ENCODE assay signal across 6 cellular contexts in the genomic region with DNA sequence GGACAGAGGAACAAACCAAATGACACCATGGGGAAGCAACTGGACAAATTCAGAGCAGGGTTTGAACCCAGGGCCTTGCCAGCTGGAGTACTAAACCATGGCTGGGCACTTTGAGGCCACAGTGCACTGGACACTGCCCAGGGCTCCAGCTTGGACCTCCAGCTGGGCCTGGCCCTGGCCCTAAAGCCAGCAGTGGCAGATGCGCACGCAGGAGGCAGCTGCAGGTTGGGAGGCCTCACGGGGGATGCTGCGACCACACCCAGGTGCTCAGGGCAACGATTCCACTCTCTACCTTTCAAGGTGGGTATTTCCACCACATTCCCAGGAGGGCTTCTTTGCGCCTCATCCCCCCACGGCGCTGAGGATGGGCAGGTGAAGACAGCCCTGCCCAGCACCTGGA.
"Had no signal": no experiment of that assay in that cellular context is flagged by ENCODE, and none has a peak within 500 bp of the region (broad histone marks: within the 10 kb centered on the region; RNA-seq: fewer than 3 reads in every experiment).

No MANE protein-coding gene starts in this region.

- H2AFZ ChIP-seq: GM23248 had no signal

- H3K4me3 ChIP-seq: GM23248, HAP-1 had no signal

- H3K27ac ChIP-seq: GM23248 had no signal

- ATAC-seq: HCT116 had no signal

- H3K36me3 ChIP-seq: HAP-1 had no signal

- DNase-seq: GM23248, GOT3, IMR-90, KBM-7 had no signal

- H3K9ac ChIP-seq: GM23248 had no signal

- H3K9me3 ChIP-seq: HAP-1 had no signal

- H3K4me1 ChIP-seq: HAP-1 had no signal
